Comparison of ENCODE assay signal across 7 cellular contexts in the genomic region with DNA sequence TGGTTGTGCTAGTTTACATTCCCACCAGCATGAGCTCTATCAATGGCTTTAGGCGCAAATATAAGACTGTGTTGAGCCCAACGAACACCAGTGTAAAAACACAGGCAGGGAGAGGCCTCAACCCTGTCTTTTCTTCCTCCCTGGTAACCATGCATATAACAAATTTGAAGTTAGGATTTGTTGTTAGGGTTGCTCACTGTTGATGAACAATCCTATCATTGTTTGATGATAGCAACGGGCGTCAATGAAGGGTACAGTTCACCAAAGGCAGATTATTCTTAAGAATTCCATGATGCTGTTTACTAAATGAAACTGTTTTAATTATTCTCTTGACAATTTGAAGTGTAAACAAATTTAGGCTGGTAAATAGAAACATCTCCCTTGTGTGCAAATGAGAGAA. TPM values are rescaled to one million over a fixed set of nuclear protein-coding genes. Genes with fewer than 3 reads are reported as not detected.
"Had no signal": no experiment of that assay in that cellular context is flagged by ENCODE, and none has a peak within 500 bp of the region (broad histone marks: within the 10 kb centered on the region; RNA-seq: fewer than 3 reads in every experiment).

No MANE protein-coding gene starts in this region.

- H3K27ac Mint-ChIP-seq: GM23338, H9, IgD-negative memory B cell had no signal

- H3K4me1 Mint-ChIP-seq: GM23338, H9, IgD-negative memory B cell had no signal

- H3K36me3 Mint-ChIP-seq: IgD-negative memory B cell had no signal

- H3K4me3 ChIP-seq: GM23338 had no signal

- H3K4me2 ChIP-seq: GM23338 had no signal

- DNase-seq: H9, HCEC 1CT had no signal

- H3K4me3 Mint-ChIP-seq: GM23338, H9, IgD-negative memory B cell had no signal

- H2AFZ ChIP-seq: GM23338 had no signal

RNA-seq across cellular contexts. Expression of a gene that starts 13.5 kb away (rescaled TPM):
- total RNA-seq: GM23338, H1, H9, HepG2, HT1080 had no signal
- polyA plus RNA-seq: GM23338, H1, HepG2, IgD-negative memory B cell had no signal
